ENCODE assay signal across 14 cellular contexts in the genomic region with DNA sequence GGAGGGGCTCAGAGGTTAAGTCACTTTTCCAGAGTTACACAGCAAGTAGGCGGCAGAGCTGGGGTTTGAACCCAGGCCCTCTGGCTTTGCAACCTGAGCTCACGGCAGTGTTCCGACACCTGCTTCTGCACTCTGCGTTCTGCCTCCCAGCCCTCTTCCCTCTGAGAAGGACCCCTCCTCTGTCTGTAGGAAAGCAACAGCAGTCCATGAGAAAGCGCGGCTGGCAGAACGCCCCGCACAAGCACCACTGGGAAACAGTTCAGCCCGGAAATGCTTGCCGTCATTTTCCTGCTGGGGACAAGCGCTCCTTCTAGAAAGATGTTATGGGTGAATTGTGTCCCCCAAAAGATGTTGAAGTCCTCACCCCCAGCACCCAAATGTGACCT.
"Had no signal": no experiment of that assay in that cellular context is flagged by ENCODE, and none has a peak within 500 bp of the region (broad histone marks: within the 10 kb centered on the region; RNA-seq: fewer than 3 reads in every experiment).

No MANE protein-coding gene starts in this region.

- DNase-seq: activated B cell treated with CpG ODN at 0.5 μM for 24 hours; activated CD4-positive, alpha-beta T cell treated with anti-CD3 and anti-CD28 coated beads for 4 hours; activated CD4-positive, alpha-beta T cell treated with anti-CD3 and anti-CD28 coated beads, Interleukin-2, amount 50 U/mL, for 48 hours; activated naive CD4-positive, alpha-beta T cell treated with anti-CD3 and anti-CD28 coated beads, Interleukin-2, amount 10 ng/mL, durations not matched to agents 7 days and 5 days; activated T-cell treated with anti-CD3 and anti-CD28 coated beads, Interleukin-2, amount 50 U/mL, for 48 hours; amygdala; effector CD4-positive, alpha-beta T cell; foreskin keratinocyte; retina; stimulated activated CD4-positive, alpha-beta T cell treated with anti-CD3 and anti-CD28 coated beads, Interleukin-1b, Interleukin-23, amount 100 ng/mL, for 48 hours; substantia nigra; thyroid gland had no signal

- H3K4me1 ChIP-seq: foreskin keratinocyte, thyroid gland had no signal

- H3K4me3 ChIP-seq: thyroid gland had no signal

- H3K9me3 ChIP-seq: thyroid gland had no signal

- FAIRE-seq: kidney had no signal

- ATAC-seq: foreskin keratinocyte; naive thymus-derived CD8-positive, alpha-beta T cell had no signal

- H3K27ac ChIP-seq: foreskin keratinocyte, thyroid gland had no signal

- H3K36me3 ChIP-seq: thyroid gland had no signal

- H3K27me3 ChIP-seq: foreskin keratinocyte, thyroid gland had no signal
